Comparison of ENCODE assay signal across 8 cellular contexts in genomic region chr16:23424292-23424958, GRCh38. TPM values are rescaled to one million over a fixed set of nuclear protein-coding genes. Genes with fewer than 3 reads are reported as not detected.
A peak's percentile ranks its signal among the peaks of the same experiment; 100 is the strongest.
DNase-seq lines count a peak whose midpoint lies in the region; ATAC-seq and TF ChIP-seq lines count a peak whose summit lies in the region.

No MANE protein-coding gene starts in this region.

- no peak overlapping the region for H3K4me3 ChIP-seq in RWPE2 (ENCODE audit: severe bottlenecking)
- H3K4me3 ChIP-seq in tibial nerve: no peak overlapping the region

- H3K4me1 ChIP-seq in RWPE2 (ENCODE audit: insufficient read depth, poor library complexity, severe bottlenecking): peaks cover 18% of the 10 kb centered on the region
- H3K4me1 ChIP-seq in tibial nerve: peaks cover 0 to 12% (median 2%) of the 10 kb centered on the region in 4 donors

- no peak for TF ChIP-seq POLR2A in tibial nerve (IDR thresholded peaks at IDR 0.05)

- H3K9me3 ChIP-seq in RWPE2 (ENCODE audit: severe bottlenecking) (no peaks in the 10 kb centered on the region), tibial nerve (no peaks in the 10 kb centered on the region)

- 76 to 85% methylated on average over 14 of the region's 14 CpGs for WGBS in tibial nerve, 2 donors

- H3K27ac ChIP-seq in RWPE2 (ENCODE audit: poor library complexity, severe bottlenecking) (peak overlapping the region; percentile 97), tibial nerve (peak overlapping the region in 3 of 4 donors; percentile 69 to 91 (median 85))

- DNase-seq in NCI-H2081 (lab: John Stamatoyannopoulos, UW) (peak; percentile 18 to 37), NCI-H2081 treated with DMSO at 0.1 percent for 48 hours (lab: John Stamatoyannopoulos, UW) (no peak), RWPE2 (ENCODE audit: low spot score) (peak; percentile 89), kidney tubule cell (ENCODE audit: low spot score) (peak; percentile 54), tibial nerve (ENCODE audit: low spot score in 2 of 2) (no peak), NCI-H2227 treated with DMSO at 0.1 percent for 48 hours (lab: John Stamatoyannopoulos, UW) (no peak)
- DNase-seq in activated T-cell treated with anti-CD3 and anti-CD28 coated beads, Interleukin-2, amount 50 U/mL, for 48 hours: no peak

- 0 out of 2 replicates have a peak, but pooled peaks cover 3% of the 10 kb centered on the region for H3K36me3 ChIP-seq in RWPE2 (ENCODE audit: low read depth)
- peaks cover 0 to 42% (median 0%) of the 10 kb centered on the region in 3 donors for H3K36me3 ChIP-seq in tibial nerve

- TF ChIP-seq EP300 in tibial nerve (IDR thresholded peaks at IDR 0.05): no peak

- TF ChIP-seq CTCF in RWPE2 (IDR thresholded peaks at IDR 0.05; ENCODE audit: poor library complexity, severe bottlenecking): no peak
- no peak for TF ChIP-seq CTCF in tibial nerve (IDR thresholded peaks at IDR 0.05)

- ATAC-seq in RWPE2 (ENCODE audit: low read depth) (peak; percentile 87), HG03108 (IDR thresholded peaks at IDR 0.05; ENCODE audit: unreplicated experiment) (no peak)

- H3K27me3 ChIP-seq in RWPE2 (ENCODE audit: insufficient read depth, poor library complexity, severe bottlenecking) (no peaks in the 10 kb centered on the region), tibial nerve (no peaks in the 10 kb centered on the region)

RNA-seq across cellular contexts. Expression of gene COG7, which starts 28.6 kb away (rescaled TPM):
- total RNA-seq in tibial nerve: 10 to 100 TPM; 21.6 to 35.7 (median 24.8) TPM

Comparison
In these comparisons a context has a peak if more than half of its experiments do, and no peak if none do; other contexts are left out.
1. DNase-seq: peak in NCI-H2081 (2 of 2), RWPE2 (single experiment) and kidney tubule cell (single experiment); none in NCI-H2081 treated with DMSO at 0.1 percent for 48 hours (single experiment), tibial nerve (0 of 2), NCI-H2227 treated with DMSO at 0.1 percent for 48 hours (single experiment) and activated T-cell treated with anti-CD3 and anti-CD28 coated beads, Interleukin-2, amount 50 U/mL, for 48 hours (0 of 2).